ENCODE assay signal across 8 cellular contexts in the genomic region with DNA sequence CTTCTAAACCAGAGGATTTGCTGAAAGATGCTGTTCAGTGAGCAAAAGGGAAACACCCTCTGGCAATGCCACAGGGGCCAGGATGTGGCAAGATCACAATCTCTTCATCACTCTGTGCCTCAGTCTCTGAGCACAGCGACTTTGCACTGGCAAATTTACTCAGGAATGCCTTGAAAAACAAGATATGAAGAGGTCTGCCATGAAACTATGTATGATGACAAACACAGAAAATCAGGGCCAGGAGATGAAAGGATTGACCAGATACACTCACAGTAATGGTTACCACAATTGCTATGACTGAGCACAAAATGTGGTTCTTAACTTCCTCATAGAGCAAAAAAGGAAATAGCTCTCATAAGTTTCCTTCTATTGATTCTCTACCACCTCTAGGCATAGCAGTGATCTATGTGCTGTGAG. TPM values are rescaled to one million over a fixed set of nuclear protein-coding genes. Genes with fewer than 3 reads are reported as not detected.
A peak's percentile ranks its signal among the peaks of the same experiment; 100 is the strongest.
DNase-seq lines count a peak whose midpoint lies in the region; ATAC-seq and TF ChIP-seq lines count a peak whose summit lies in the region.

No MANE protein-coding gene starts in this region.

- H2AFZ ChIP-seq in OCI-LY7 (ENCODE audit: low read length), result no peak overlapping the region

- intact Hi-C loops in OCI-LY7 (cut with micrococcal nuclease; ENCODE audit: unreplicated experiment), result no loop called here

- H3K4me2 ChIP-seq in OCI-LY7 (ENCODE audit: low read length), result peak overlapping the region; percentile 45; the same call in 1 of the 2 replicates

- no TSS peak for BruUV-seq in OCI-LY7 (replicated peaks; lab: Mats Ljungman, UMichigan)

- H3K9me3 ChIP-seq in OCI-LY7 (ENCODE audit: low read length), result no peaks in the 10 kb centered on the region

- H3K36me3 ChIP-seq in OCI-LY7 (ENCODE audit: insufficient read depth, low read length), result peaks cover 19% of the 10 kb centered on the region

- H4K20me1 ChIP-seq in OCI-LY7 (ENCODE audit: insufficient read depth, low read length), result peaks cover 7% of the 10 kb centered on the region; the same call in 1 of the 2 replicates

- no peak overlapping the region for H3K27ac ChIP-seq in OCI-LY7 (ENCODE audit: low read depth, low read length, poor library complexity, severe bottlenecking)

- peaks cover 19% of the 10 kb centered on the region; the same call in 1 of the 2 replicates for H3K79me2 ChIP-seq in OCI-LY7 (ENCODE audit: insufficient read depth, low read depth, low read length)

- POLR2A ChIA-PET in OCI-LY7 (lab: Charles Lee), result interaction anchor here (0.6 to 3.6 kb wide), 10 partner anchors 14 to 278 kb away, joined by 3 to 22 read pairs (median 4); no protein-coding TSS in a partner anchor

- CTCF ChIA-PET in OCI-LY7 (lab: Charles Lee; ENCODE audit: unreplicated experiment), result no interaction called here

- ATAC-seq in GM18502 (IDR thresholded peaks at IDR 0.05; ENCODE audit: poor library complexity, unreplicated experiment), result peak; percentile 70
- ATAC-seq in HG02798 (IDR thresholded peaks at IDR 0.05; ENCODE audit: poor library complexity, unreplicated experiment), result peak; percentile 63

- DNase-seq in OCI-LY7 (ENCODE audit: low spot score) (peak; percentile 29), NCI-H1048 (lab: John Stamatoyannopoulos, UW) (no peak), hippocampal formation (lab: John Stamatoyannopoulos, UW) (no peak), NCI-H510A treated with DMSO at 0.1 percent for 48 hours (lab: John Stamatoyannopoulos, UW) (no peak)
- peak; percentile 28 for DNase-seq in activated gamma-delta T cell treated with anti-CD3 and anti-CD28 coated beads, Interleukin-2, amount 50 U/mL, for 16 hours (ENCODE audit: low read depth)
- peak; percentile 68 for DNase-seq in stimulated activated CD4-positive, alpha-beta T cell treated with anti-CD3 and anti-CD28 coated beads, Interleukin-1b, Interleukin-23, amount 100 ng/mL, for 48 hours

- no peak overlapping the region for H3K4me3 ChIP-seq in OCI-LY7 (ENCODE audit: low read depth, low read length, poor library complexity, severe bottlenecking)

- H3K9me2 ChIP-seq in OCI-LY7 (ENCODE audit: insufficient read depth, low read length), result no peaks in the 10 kb centered on the region

- TF ChIP-seq CTCF in OCI-LY7 (conservative IDR thresholded peaks at IDR 0.05; ENCODE audit: low read length), result no peak

- H3K4me1 ChIP-seq in OCI-LY7 (ENCODE audit: insufficient read depth, low read length, poor library complexity, severe bottlenecking), result peaks cover 17% of the 10 kb centered on the region

RNA-seq across cellular contexts. Expression of a gene that starts 5.8 kb away (rescaled TPM):
- total RNA-seq in OCI-LY7 (2014; rRNA removed; shearing (Covaris generic)), result 15.4 and 24.3 TPM in 2 replicates
- total RNA-seq in OCI-LY7 (2022), result 27.0 and 27.2 TPM in 2 replicates

RNA-seq across cellular contexts. Expression of a gene that starts 6.0 kb away (rescaled TPM):
- total RNA-seq in OCI-LY7 (2014; rRNA removed; shearing (Covaris generic)), result 11.7 and 15.1 TPM in 2 replicates
- 21.2 and 21.9 TPM in 2 replicates for total RNA-seq in OCI-LY7 (2022)

Comparison
In these comparisons a context has a peak if more than half of its experiments do, and no peak if none do; other contexts are left out.
1. DNase-seq: peak in OCI-LY7 (single experiment), activated gamma-delta T cell treated with anti-CD3 and anti-CD28 coated beads, Interleukin-2, amount 50 U/mL, for 16 hours (single experiment) and stimulated activated CD4-positive, alpha-beta T cell treated with anti-CD3 and anti-CD28 coated beads, Interleukin-1b, Interleukin-23, amount 100 ng/mL, for 48 hours (single experiment); none in NCI-H1048 (single experiment), hippocampal formation (0 of 2) and NCI-H510A treated with DMSO at 0.1 percent for 48 hours (single experiment).